Comparison of ENCODE assay signal across 22 cellular contexts in the genomic region with DNA sequence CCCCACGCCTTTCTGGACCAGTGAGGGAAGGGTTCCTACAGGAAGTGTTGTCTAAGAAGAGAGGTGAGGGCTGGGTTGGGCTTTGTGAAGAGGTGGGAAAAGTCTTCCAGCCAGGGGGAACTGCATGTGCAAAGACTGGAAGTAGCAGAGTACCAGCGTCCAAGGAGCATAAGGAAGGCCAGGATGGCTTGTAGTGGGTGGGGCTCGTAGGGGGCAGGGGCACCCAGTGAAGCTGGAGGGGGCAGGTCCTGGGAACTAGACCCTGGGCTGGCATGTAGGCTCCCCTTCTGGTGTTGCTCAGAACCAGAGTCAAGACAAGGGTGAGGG.
"Had no signal": no experiment of that assay in that cellular context is flagged by ENCODE, and none has a peak within 500 bp of the region (broad histone marks: within the 10 kb centered on the region; RNA-seq: fewer than 3 reads in every experiment).

No MANE protein-coding gene starts in this region.

- H3K4me3 Mint-ChIP-seq: immature natural killer cell; naive B cell; nephron progenitor cell; stimulated activated effector memory CD8-positive, alpha-beta T cell treated with anti-CD3 and anti-CD28 coated beads, Interleukin-12 subunit alpha, Interleukin-12 subunit beta, amount 100 ng/mL, for 72 hours; type B pancreatic cell had no signal

- H3K36me3 Mint-ChIP-seq: immature natural killer cell; naive B cell; stimulated activated effector memory CD8-positive, alpha-beta T cell treated with anti-CD3 and anti-CD28 coated beads, Interleukin-12 subunit alpha, Interleukin-12 subunit beta, amount 100 ng/mL, for 72 hours; type B pancreatic cell had no signal

- H3K4me1 ChIP-seq: left ventricle myocardium inferior, pancreas, thyroid gland, uterus had no signal

- H3K9me3 ChIP-seq: left ventricle myocardium inferior, pancreas, suprapubic skin, thyroid gland, uterus had no signal

- H3K27me3 ChIP-seq: pancreas, suprapubic skin, thyroid gland, uterus had no signal

- H3K27ac ChIP-seq: coronary artery, left ventricle myocardium inferior, pancreas, suprapubic skin, thyroid gland, uterus had no signal

- DNase-seq: effector CD4-positive, alpha-beta T cell; immature natural killer cell; kidney; left cardiac atrium; left ventricle myocardium inferior; midbrain; naive B cell; nephron progenitor cell; pancreas; stimulated activated CD4-positive, alpha-beta T cell treated with anti-CD3 and anti-CD28 coated beads, Interleukin-4, amount 100 ng/mL, for 1 hour; stimulated activated CD8-positive, alpha-beta memory T cell treated with anti-CD3 and anti-CD28 coated beads, Interleukin-4, amount 100 ng/mL, for 48 hours; stimulated activated naive CD8-positive, alpha-beta T cell treated with anti-CD3 and anti-CD28 coated beads, Interleukin-15, Interleukin-2, amounts not matched to agents 100 U/mL and 50 U/mL, for 24 hours; thyroid gland; uterus had no signal

- H3K27ac Mint-ChIP-seq: immature natural killer cell; nephron progenitor cell; progenitor cell of endocrine pancreas; stimulated activated effector memory CD8-positive, alpha-beta T cell treated with anti-CD3 and anti-CD28 coated beads, Interleukin-12 subunit alpha, Interleukin-12 subunit beta, amount 100 ng/mL, for 72 hours; type B pancreatic cell had no signal

- H3K4me2 ChIP-seq: smooth muscle cell had no signal

- ATAC-seq: left cardiac atrium; pancreas; right cardiac atrium; stimulated activated effector memory CD8-positive, alpha-beta T cell treated with anti-CD3 and anti-CD28 coated beads, Interleukin-12 subunit alpha, Interleukin-12 subunit beta, amount 100 ng/mL, for 72 hours; stimulated activated naive CD8-positive, alpha-beta T cell treated with anti-CD3 and anti-CD28 coated beads, Interleukin-15, Interleukin-2, amounts not matched to agents 100 U/mL and 50 U/mL, for 24 hours had no signal

- FAIRE-seq: kidney, pancreas had no signal

- H3K9me3 Mint-ChIP-seq: immature natural killer cell; naive B cell; nephron progenitor cell; stimulated activated effector memory CD8-positive, alpha-beta T cell treated with anti-CD3 and anti-CD28 coated beads, Interleukin-12 subunit alpha, Interleukin-12 subunit beta, amount 100 ng/mL, for 72 hours; type B pancreatic cell had no signal

- H3K4me1 Mint-ChIP-seq: immature natural killer cell; naive B cell; stimulated activated effector memory CD8-positive, alpha-beta T cell treated with anti-CD3 and anti-CD28 coated beads, Interleukin-12 subunit alpha, Interleukin-12 subunit beta, amount 100 ng/mL, for 72 hours had no signal

- H3K4me3 ChIP-seq: coronary artery, left ventricle myocardium inferior, lung, pancreas, smooth muscle cell, suprapubic skin, thyroid gland, uterus had no signal

- H3K36me3 ChIP-seq: left ventricle myocardium inferior, pancreas, suprapubic skin, thyroid gland, uterus had no signal
